ENCODE assay signal across 22 cellular contexts in genomic region chr1:1924849-1925248, GRCh38. TPM values are rescaled to one million over a fixed set of nuclear protein-coding genes. Genes with fewer than 3 reads are reported as not detected.
"Had no signal": no experiment of that assay in that cellular context is flagged by ENCODE, and none has a peak within 500 bp of the region (broad histone marks: within the 10 kb centered on the region; RNA-seq: fewer than 3 reads in every experiment).

No MANE protein-coding gene starts in this region.

- DNase-seq: effector memory CD4-positive, alpha-beta T cell; heart right ventricle; hypothalamus; left lung; mesendoderm; naive B cell; retina; stimulated activated CD4-positive, alpha-beta T cell treated with anti-CD3 and anti-CD28 coated beads, Interleukin-15, amount 100 ng/mL, for 24 hours; stimulated activated CD4-positive, alpha-beta T cell treated with anti-CD3 and anti-CD28 coated beads, Interleukin-1b, Interleukin-23, amount 100 ng/mL, for 48 hours; stimulated activated CD4-positive, alpha-beta T cell treated with anti-CD3 and anti-CD28 coated beads, Interleukin-4, amount 100 ng/mL, for 24 hours had no signal

- H3K9me3 ChIP-seq: heart right ventricle, left lung, psoas muscle, spleen had no signal

- FAIRE-seq: endometrium, frontal cortex, islet of Langerhans, urothelium cell line had no signal

- H3K4me3 ChIP-seq: heart right ventricle, left lung, lung, psoas muscle, spleen had no signal

- H3K4me1 ChIP-seq: left lung, parathyroid adenoma, psoas muscle had no signal

- H3K27me3 ChIP-seq: heart right ventricle had no signal

- H3K36me3 ChIP-seq: heart right ventricle, left lung, spleen had no signal

- H3K27ac ChIP-seq: heart right ventricle, left lung, parathyroid adenoma, psoas muscle, spleen had no signal

- H3K9ac ChIP-seq: parathyroid adenoma had no signal

- ATAC-seq: esophagus mucosa; heart right ventricle; left lung; psoas muscle; sciatic nerve; stimulated activated memory B cell treated with anti-CD40 and anti-IgM and Interleukin-4, amounts not matched to agents 10 μg/mL and 1 μg/mL and 100 μg/mL, for 72 hours had no signal

RNA-seq across cellular contexts. Expression of gene CALML6, which starts 9.8 kb away (rescaled TPM):
- total RNA-seq: frontal cortex, omental fat pad had no signal
